Comparison of ENCODE assay signal across 8 cellular contexts in the genomic region with DNA sequence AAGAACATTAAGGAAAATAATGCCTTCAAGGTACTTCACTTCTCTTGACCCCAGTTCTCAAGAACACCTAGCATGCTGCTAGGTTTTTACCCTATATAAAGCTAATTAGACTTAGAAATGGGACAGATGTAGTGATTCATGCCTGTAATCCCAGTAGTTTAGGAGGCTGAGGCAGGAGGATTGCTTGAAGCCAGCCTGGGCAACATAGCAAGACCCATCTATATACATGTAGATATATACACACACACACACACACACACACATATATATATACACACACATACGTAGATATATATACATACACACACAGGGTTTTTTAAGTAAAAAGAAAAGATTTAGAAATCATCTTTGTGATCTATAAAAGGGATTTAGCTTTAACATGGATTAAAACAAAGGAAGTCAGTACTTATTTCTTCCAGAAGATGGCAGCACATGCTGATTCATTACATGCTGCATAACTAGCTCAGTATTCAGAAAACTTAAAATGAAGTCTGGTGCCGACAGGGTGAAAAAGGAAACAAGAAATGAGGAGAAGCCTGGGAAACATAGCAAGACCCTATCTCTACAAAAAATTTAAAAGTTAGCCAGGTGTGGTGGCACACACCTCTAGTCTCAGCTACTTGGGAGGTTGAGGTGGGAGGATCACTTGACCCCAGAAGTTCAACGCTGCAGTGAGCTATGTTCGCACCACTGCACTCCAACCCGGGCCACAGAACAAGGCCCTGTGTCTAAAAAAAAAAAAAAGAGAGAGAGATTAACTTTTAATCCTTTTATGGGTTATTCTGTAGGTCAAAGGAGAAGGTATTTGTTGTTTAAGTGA. TPM values are rescaled to one million over a fixed set of nuclear protein-coding genes. Genes with fewer than 3 reads are reported as not detected.
DNase-seq lines count a peak whose midpoint lies in the region; ATAC-seq, FAIRE-seq and TF ChIP-seq lines count a peak whose summit lies in the region.

No MANE protein-coding gene starts in this region.

- SMC1A ChIA-PET in GM12878 (lab: Charles Lee; ENCODE audit: uncharacterized antibody, unreplicated experiment) = interaction anchor here (0.7 to 3.6 kb wide), 77 partner anchors 8 to 726 kb away, joined by 3 to 73 read pairs (median 4); partner anchors contain the start of gene EP300

- TF ChIP-seq RAD21 in GM12878 (IDR thresholded peaks at IDR 0.05; ENCODE audit: insufficient read depth, low read depth, low read length) = peak; percentile 84

- no peaks in the 10 kb centered on the region for H3K9me3 Mint-ChIP-seq in Calu3 (ENCODE audit: low read depth, unreplicated experiment)

- no peaks in the 10 kb centered on the region for H4K20me1 ChIP-seq in GM12878 (ENCODE audit: control insufficient read depth, insufficient read depth)

- TF ChIP-seq CTCF in Calu3 (IDR thresholded peaks at IDR 0.05; ENCODE audit: unreplicated experiment) (peak; percentile 64), GM12878 (IDR thresholded peaks at IDR 0.05 in 2 of 3, conservative IDR thresholded peaks at IDR 0.05 in 1 of 3; ENCODE audit: control insufficient read depth in 2 of 3, extremely low read depth in 1 of 3, insufficient read depth in 1 of 3, low read depth in 3 of 3, low read length in 3 of 3) (peak; percentile 41 to 67 (median 56); a peak in 5 of 6 replicates)

- H3K9me3 ChIP-seq in GM12878 (replicated peaks; ENCODE audit: control insufficient read depth, insufficient read depth, low read length) (no peaks in the 10 kb centered on the region), small intestine (ENCODE audit: control insufficient read depth, low read depth) (no peaks in the 10 kb centered on the region)

- H3K4me3 ChIP-seq in GM12878 = no peak overlapping the region
- H3K4me3 ChIP-seq in small intestine (ENCODE audit: low read depth in 1 of 2, low read length in 2 of 2) = peak overlapping the region in 1 of 2 donors; percentile 15

- H3K27me3 ChIP-seq in GM12878 (replicated peaks in 1 of 2; ENCODE audit: control insufficient read depth in 2 of 2, insufficient read depth in 2 of 2, low read length in 1 of 2) (no peaks in the 10 kb centered on the region), small intestine (ENCODE audit: control insufficient read depth in 2 of 2, insufficient read depth in 2 of 2, low read length in 2 of 2) (no peaks in the 10 kb centered on the region)

- peak; percentile 88 for ATAC-seq in GM12878
- no peak for ATAC-seq in HG02973 (IDR thresholded peaks at IDR 0.05; ENCODE audit: unreplicated experiment)
- ATAC-seq in GM18861 (IDR thresholded peaks at IDR 0.05; ENCODE audit: unreplicated experiment) = no peak

- CTCF ChIA-PET in Calu3 (lab: Charles Lee) (interaction anchor here (0.6 to 2.3 kb wide), 23 partner anchors 9 to 604 kb away, joined by 3 to 51 read pairs (median 4); partner anchors contain the start of genes RBX1 and ZC3H7B), GM12878 (lab: Yijun Ruan, JAX) (interaction anchor here (0.7 to 5.5 kb wide), 99 partner anchors 8 to 614 kb away, joined by 3 to 136 read pairs (median 5); partner anchors contain the start of genes EP300, L3MBTL2, RANGAP1 and RBX1)

- no peak for FAIRE-seq in H54 (lab: Jason Lieb, UNC)
- FAIRE-seq in GM12878 (lab: Jason Lieb, UNC) = peak; percentile 72
- FAIRE-seq in small intestine (lab: Jason Lieb, UNC) = no peak

- BruUV-seq in Calu3 (replicated peaks; lab: Mats Ljungman, UMichigan) = no TSS peak
- BruUV-seq in GM12878 (replicated peaks; lab: Mats Ljungman, UMichigan) = no TSS peak

- H3K4me1 ChIP-seq in GM12878 (ENCODE audit: control insufficient read depth, insufficient read depth, low read length) (no peaks in the 10 kb centered on the region), small intestine (ENCODE audit: control insufficient read depth in 2 of 2, insufficient read depth in 1 of 2, low read depth in 1 of 2, low read length in 1 of 2) (no peaks in the 10 kb centered on the region)

- H3K27ac ChIP-seq in GM12878 (ENCODE audit: control insufficient read depth, insufficient read depth) (no peak overlapping the region), small intestine (ENCODE audit: low read depth in 1 of 2, low read length in 1 of 2) (peak overlapping the region in 1 of 2 donors; percentile 44)

- no peak overlapping the region for H3K4me2 ChIP-seq in GM12878 (ENCODE audit: control insufficient read depth, insufficient read depth)

- TF ChIP-seq EP300 in GM12878 (IDR thresholded peaks at IDR 0.05; ENCODE audit: borderline replicate concordance in 1 of 2, control insufficient read depth in 1 of 2, low read depth in 2 of 2, low read length in 2 of 2) = no peak

- H3K36me3 ChIP-seq in GM12878 (ENCODE audit: control insufficient read depth in 2 of 2, insufficient read depth in 2 of 2, low read length in 1 of 2) (peaks cover 4% of the 10 kb centered on the region in 2 experiments; a peak in 3 of 4 replicates), small intestine (ENCODE audit: control insufficient read depth in 2 of 2, insufficient read depth in 2 of 2, low read length in 2 of 2) (peaks cover 0 to 3% of the 10 kb centered on the region in 2 donors)

- H2AFZ ChIP-seq in GM12878 (ENCODE audit: control insufficient read depth, low read depth, low read length) = peak overlapping the region; percentile 63

- DNase-seq in Calu3 = peak; percentile 28
- DNase-seq in H54 (ENCODE audit: insufficient read length, low spot score) = peak; percentile 12
- peak; percentile 0 for DNase-seq in NCI-H774 (lab: John Stamatoyannopoulos, UW)
- DNase-seq in GM12878 (ENCODE audit: low read depth, low spot score) = peak; percentile 47
- peak; percentile 44 for DNase-seq in hepatic stellate cell (ENCODE audit: low spot score)
- peak; percentile 73 for DNase-seq in small intestine

- RAD21 ChIA-PET in GM12878 (lab: Charles Lee; ENCODE audit: unreplicated experiment) = interaction anchor here (0.6 to 3.1 kb wide), 61 partner anchors 9 to 645 kb away, joined by 3 to 101 read pairs (median 4); partner anchors contain the start of genes EP300, RANGAP1, RBX1 and TEF

- no peaks in the 10 kb centered on the region for H3K27me3 Mint-ChIP-seq in Calu3 (ENCODE audit: unreplicated experiment)

- intact Hi-C loops in Calu3 (cut with micrococcal nuclease; ENCODE audit: unreplicated experiment) (loop anchor here (2.0 to 5.0 kb wide), 2 partner anchors 168 to 315 kb away; no protein-coding TSS in a partner anchor), GM12878 (cut with micrococcal nuclease; ENCODE audit: unreplicated experiment) (loop anchor here (2.0 to 5.0 kb wide), 2 partner anchors 220 to 314 kb away; no protein-coding TSS in a partner anchor)

- no peaks in the 10 kb centered on the region for H3K79me2 ChIP-seq in GM12878 (ENCODE audit: control insufficient read depth, insufficient read depth, low read length)

- no peaks in the 10 kb centered on the region for H3K4me1 Mint-ChIP-seq in Calu3 (ENCODE audit: low read depth, unreplicated experiment)

- no peak overlapping the region for H3K9ac ChIP-seq in GM12878 (ENCODE audit: control insufficient read depth, insufficient read depth, low read length)

- 53% methylated on average over 4 of the region's 5 CpGs for WGBS in GM12878 (ENCODE audit: insufficient coverage, insufficient replicate concordance, low lambda C conversion rate, missing lambda C conversion rate)
- WGBS in small intestine, 3 donors = 35 to 53% (median 44%) methylated on average over 5 of the region's 5 CpGs

- H3K36me3 Mint-ChIP-seq in Calu3 (ENCODE audit: insufficient read depth, unreplicated experiment) = peaks cover 36% of the 10 kb centered on the region

- TF ChIP-seq POLR2A in H54 (IDR thresholded peaks at IDR 0.05; ENCODE audit: low read depth, low read length) (no peak), GM12878 (IDR thresholded peaks at IDR 0.05; ENCODE audit: low read depth, low read length) (no peak)

- in situ Hi-C loops in GM12878 (cut with MboI) = no loop called here

- no peak overlapping the region for H3K4me3 Mint-ChIP-seq in Calu3 (ENCODE audit: low read depth, unreplicated experiment)

- POLR2A ChIA-PET in GM12878 (lab: Charles Lee) = interaction anchor here (0.5 to 1.7 kb wide), 12 partner anchors 29 to 553 kb away, joined by 3 to 14 read pairs (median 4); partner anchors contain the start of genes CHADL and RBX1

- H3K27ac Mint-ChIP-seq in Calu3 (ENCODE audit: unreplicated experiment) = no peak overlapping the region

TF ChIP-seq in GM12878, 131 proteins besides CTCF, POLR2A, EP300 and RAD21 (continues in another document):
- no peak for TF ChIP-seq ZNF24 (IDR thresholded peaks at IDR 0.05)
- TF ChIP-seq SMARCA5 (IDR thresholded peaks at IDR 0.05) = peak; percentile 26; the same call in 1 of the 2 replicates
- TF ChIP-seq SMC3 (IDR thresholded peaks at IDR 0.05; ENCODE audit: borderline replicate concordance, low read length) = peak; percentile 72; the same call in 1 of the 2 replicates
- TF ChIP-seq YY1 (IDR thresholded peaks at IDR 0.05; ENCODE audit: low read depth, low read length) = 0 out of 2 replicates have a peak, but pooled peaks have one; percentile 34

RNA-seq across cellular contexts. Expression of gene RBX1, which starts 28.5 kb away (rescaled TPM):
- total RNA-seq in Calu3 (2022) (45.5 and 51.8 TPM in 2 replicates), GM12878 (2014; rRNA removed) (114 and 117 TPM in 2 replicates), GM12878 (2014; rRNA removed; fragmentation: Illumina TruSeq; extraction: Trizol) (71.2 and 79.4 TPM in 2 replicates), GM12878 (2021) (87.9 and 91.1 TPM in 2 replicates)
- total RNA-seq in GM12878 (2013; cell fraction: nucleolus; rRNA removed) = 67.7 and 75.3 TPM in 2 replicates
- 227 TPM for polyA plus RNA-seq in GM12878 (2011; ENCODE audit: low read depth)
- polyA plus RNA-seq in GM12878 (2011; rRNA removed) (203 and 251 TPM in 2 replicates), GM12878 (2014; fragmentation: Illumina TruSeq; extraction: Trizol) (110 TPM in 2 replicates), GM12878 (2014; fragmentation: Nextera tagmentation; extraction: Ambion mirVana) (100 to 1,000 TPM; 449 to 468 TPM), GM12878 (2014; rRNA removed) (142 and 164 TPM in 2 replicates), GM12878 (2016; fragmentation: Nextera tagmentation; extraction: Ambion mirVana) (100 to 1,000 TPM; 391 to 402 TPM), small intestine (10 to 100 TPM; 67.1 to 87.4 (median 68.6) TPM)
- polyA plus RNA-seq in GM12878 (2011; cell fraction: cytosol; rRNA removed) = 134 and 174 TPM in 2 replicates
- 66.9 and 93.5 TPM in 2 replicates for polyA plus RNA-seq in GM12878 (2011; cell fraction: nucleus; rRNA removed)
- 113 and 117 TPM in 2 replicates for polyA plus RNA-seq in GM12878 (2012)
- polyA minus RNA-seq in GM12878 (2011; rRNA and poly(A)+ RNA removed) = 41.6 and 45.5 TPM in 2 replicates
- polyA minus RNA-seq in GM12878 (2011; cell fraction: cytosol; rRNA and poly(A)+ RNA removed) = 10.0 and 12.5 TPM in 2 replicates
- 13.2 and 16.8 TPM in 2 replicates for polyA minus RNA-seq in GM12878 (2011; cell fraction: nucleus; rRNA and poly(A)+ RNA removed)

Comparison
In these comparisons a context has a peak if more than half of its experiments do, and no peak if none do; other contexts are left out.
1. DNase-seq: peak in every context shown above with its lines; median percentile 73 in small intestine; 47 in GM12878; 44 in hepatic stellate cell; 28 in Calu3; 12 in H54; 0 in NCI-H774.